ENCODE assay signal across 6 cellular contexts in genomic region chr10:19117419-19117818, GRCh38.
"Had no signal": no experiment of that assay in that cellular context is flagged by ENCODE, and none has a peak within 500 bp of the region (broad histone marks: within the 10 kb centered on the region; RNA-seq: fewer than 3 reads in every experiment).

No MANE protein-coding gene starts in this region.

- H3K4me2 ChIP-seq: KMS-11 had no signal

- H3K27ac ChIP-seq: HL-60, KMS-11 had no signal

- DNase-seq: Karpas-422, KBM-7, KG1 had no signal

- H3K9ac ChIP-seq: KMS-11 had no signal

- FAIRE-seq: HTR-8/SVneo had no signal
